Comparison of ENCODE assay signal across 1 cellular context in the genomic region with DNA sequence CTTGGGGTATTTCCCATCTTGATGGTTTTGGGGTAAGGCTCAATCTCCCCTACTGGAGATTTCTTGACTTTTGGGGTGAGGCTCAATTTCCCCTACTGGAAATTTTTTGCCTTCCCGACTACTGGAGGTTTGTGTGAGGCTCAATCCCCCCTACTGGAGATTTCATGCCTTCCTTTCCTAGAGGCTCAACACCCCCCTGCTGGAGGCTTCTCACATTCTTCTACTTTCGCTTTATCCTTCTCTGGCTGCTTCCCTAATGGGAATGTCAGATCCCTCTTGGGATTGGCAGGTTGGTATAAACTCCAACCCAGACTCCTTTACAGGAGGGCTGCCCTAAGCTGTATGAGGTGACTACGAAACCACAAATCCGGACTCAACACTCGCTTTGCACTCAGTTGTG.
A peak's percentile ranks its signal among the peaks of the same experiment; 100 is the strongest.
TF ChIP-seq lines count a peak whose summit lies in the region.

No MANE protein-coding gene starts in this region.

TF ChIP-seq in H1, 55 proteins besides CTCF, POLR2A, EP300 and RAD21:
- TF ChIP-seq TAF7 (optimal IDR thresholded peaks at IDR 0.05; ENCODE audit: borderline replicate concordance, low read depth, low read length) = no peak
- no peak for TF ChIP-seq CTBP2 (IDR thresholded peaks at IDR 0.05; ENCODE audit: borderline replicate concordance, insufficient read depth, insufficient read length, low read length)
- no peak for TF ChIP-seq GABPA (IDR thresholded peaks at IDR 0.05; ENCODE audit: borderline replicate concordance, insufficient read depth, low read length)
- TF ChIP-seq TEAD4 (IDR thresholded peaks at IDR 0.05; ENCODE audit: low read depth, low read length) = peak; percentile 66; the same call in 1 of the 2 replicates
- TF ChIP-seq BCL11A (IDR thresholded peaks at IDR 0.05; ENCODE audit: low read depth in 2 of 2, low read length in 2 of 2) = no peak
- TF ChIP-seq ASH2L (IDR thresholded peaks at IDR 0.05; ENCODE audit: low read length) = peak; percentile 24
- no peak for TF ChIP-seq PHF8 (conservative IDR thresholded peaks at IDR 0.05; ENCODE audit: low read depth, low read length)
- TF ChIP-seq CEBPB (IDR thresholded peaks at IDR 0.05; ENCODE audit: low read depth, low read length) = no peak
- TF ChIP-seq EGR1 (IDR thresholded peaks at IDR 0.05; ENCODE audit: borderline replicate concordance, low read depth, low read length) = no peak
- no peak for TF ChIP-seq FOSL1 (IDR thresholded peaks at IDR 0.05; ENCODE audit: insufficient read depth, low read depth, low read length)
- no peak for TF ChIP-seq HDAC6 (IDR thresholded peaks at IDR 0.05; ENCODE audit: low read depth, low read length)
- no peak for TF ChIP-seq SAP30 (IDR thresholded peaks at IDR 0.05; ENCODE audit: insufficient read depth, insufficient replicate concordance, low read length)
- TF ChIP-seq, protein P1, sequence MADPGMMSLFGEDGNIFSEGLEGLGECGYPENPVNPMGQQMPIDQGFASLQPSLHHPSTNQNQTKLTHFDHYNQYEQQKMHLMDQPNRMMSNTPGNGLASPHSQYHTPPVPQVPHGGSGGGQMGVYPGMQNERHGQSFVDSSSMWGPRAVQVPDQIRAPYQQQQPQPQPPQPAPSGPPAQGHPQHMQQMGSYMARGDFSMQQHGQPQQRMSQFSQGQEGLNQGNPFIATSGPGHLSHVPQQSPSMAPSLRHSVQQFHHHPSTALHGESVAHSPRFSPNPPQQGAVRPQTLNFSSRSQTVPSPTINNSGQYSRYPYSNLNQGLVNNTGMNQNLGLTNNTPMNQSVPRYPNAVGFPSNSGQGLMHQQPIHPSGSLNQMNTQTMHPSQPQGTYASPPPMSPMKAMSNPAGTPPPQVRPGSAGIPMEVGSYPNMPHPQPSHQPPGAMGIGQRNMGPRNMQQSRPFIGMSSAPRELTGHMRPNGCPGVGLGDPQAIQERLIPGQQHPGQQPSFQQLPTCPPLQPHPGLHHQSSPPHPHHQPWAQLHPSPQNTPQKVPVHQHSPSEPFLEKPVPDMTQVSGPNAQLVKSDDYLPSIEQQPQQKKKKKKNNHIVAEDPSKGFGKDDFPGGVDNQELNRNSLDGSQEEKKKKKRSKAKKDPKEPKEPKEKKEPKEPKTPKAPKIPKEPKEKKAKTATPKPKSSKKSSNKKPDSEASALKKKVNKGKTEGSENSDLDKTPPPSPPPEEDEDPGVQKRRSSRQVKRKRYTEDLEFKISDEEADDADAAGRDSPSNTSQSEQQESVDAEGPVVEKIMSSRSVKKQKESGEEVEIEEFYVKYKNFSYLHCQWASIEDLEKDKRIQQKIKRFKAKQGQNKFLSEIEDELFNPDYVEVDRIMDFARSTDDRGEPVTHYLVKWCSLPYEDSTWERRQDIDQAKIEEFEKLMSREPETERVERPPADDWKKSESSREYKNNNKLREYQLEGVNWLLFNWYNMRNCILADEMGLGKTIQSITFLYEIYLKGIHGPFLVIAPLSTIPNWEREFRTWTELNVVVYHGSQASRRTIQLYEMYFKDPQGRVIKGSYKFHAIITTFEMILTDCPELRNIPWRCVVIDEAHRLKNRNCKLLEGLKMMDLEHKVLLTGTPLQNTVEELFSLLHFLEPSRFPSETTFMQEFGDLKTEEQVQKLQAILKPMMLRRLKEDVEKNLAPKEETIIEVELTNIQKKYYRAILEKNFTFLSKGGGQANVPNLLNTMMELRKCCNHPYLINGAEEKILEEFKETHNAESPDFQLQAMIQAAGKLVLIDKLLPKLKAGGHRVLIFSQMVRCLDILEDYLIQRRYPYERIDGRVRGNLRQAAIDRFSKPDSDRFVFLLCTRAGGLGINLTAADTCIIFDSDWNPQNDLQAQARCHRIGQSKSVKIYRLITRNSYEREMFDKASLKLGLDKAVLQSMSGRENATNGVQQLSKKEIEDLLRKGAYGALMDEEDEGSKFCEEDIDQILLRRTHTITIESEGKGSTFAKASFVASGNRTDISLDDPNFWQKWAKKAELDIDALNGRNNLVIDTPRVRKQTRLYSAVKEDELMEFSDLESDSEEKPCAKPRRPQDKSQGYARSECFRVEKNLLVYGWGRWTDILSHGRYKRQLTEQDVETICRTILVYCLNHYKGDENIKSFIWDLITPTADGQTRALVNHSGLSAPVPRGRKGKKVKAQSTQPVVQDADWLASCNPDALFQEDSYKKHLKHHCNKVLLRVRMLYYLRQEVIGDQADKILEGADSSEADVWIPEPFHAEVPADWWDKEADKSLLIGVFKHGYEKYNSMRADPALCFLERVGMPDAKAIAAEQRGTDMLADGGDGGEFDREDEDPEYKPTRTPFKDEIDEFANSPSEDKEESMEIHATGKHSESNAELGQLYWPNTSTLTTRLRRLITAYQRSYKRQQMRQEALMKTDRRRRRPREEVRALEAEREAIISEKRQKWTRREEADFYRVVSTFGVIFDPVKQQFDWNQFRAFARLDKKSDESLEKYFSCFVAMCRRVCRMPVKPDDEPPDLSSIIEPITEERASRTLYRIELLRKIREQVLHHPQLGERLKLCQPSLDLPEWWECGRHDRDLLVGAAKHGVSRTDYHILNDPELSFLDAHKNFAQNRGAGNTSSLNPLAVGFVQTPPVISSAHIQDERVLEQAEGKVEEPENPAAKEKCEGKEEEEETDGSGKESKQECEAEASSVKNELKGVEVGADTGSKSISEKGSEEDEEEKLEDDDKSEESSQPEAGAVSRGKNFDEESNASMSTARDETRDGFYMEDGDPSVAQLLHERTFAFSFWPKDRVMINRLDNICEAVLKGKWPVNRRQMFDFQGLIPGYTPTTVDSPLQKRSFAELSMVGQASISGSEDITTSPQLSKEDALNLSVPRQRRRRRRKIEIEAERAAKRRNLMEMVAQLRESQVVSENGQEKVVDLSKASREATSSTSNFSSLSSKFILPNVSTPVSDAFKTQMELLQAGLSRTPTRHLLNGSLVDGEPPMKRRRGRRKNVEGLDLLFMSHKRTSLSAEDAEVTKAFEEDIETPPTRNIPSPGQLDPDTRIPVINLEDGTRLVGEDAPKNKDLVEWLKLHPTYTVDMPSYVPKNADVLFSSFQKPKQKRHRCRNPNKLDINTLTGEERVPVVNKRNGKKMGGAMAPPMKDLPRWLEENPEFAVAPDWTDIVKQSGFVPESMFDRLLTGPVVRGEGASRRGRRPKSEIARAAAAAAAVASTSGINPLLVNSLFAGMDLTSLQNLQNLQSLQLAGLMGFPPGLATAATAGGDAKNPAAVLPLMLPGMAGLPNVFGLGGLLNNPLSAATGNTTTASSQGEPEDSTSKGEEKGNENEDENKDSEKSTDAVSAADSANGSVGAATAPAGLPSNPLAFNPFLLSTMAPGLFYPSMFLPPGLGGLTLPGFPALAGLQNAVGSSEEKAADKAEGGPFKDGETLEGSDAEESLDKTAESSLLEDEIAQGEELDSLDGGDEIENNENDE (IDR thresholded peaks at IDR 0.05; ENCODE audit: insufficient replicate concordance, low read length) = no peak
- TF ChIP-seq RXRA (IDR thresholded peaks at IDR 0.05; ENCODE audit: insufficient read depth, low read depth, low read length) = no peak
- TF ChIP-seq SP4 (IDR thresholded peaks at IDR 0.05; ENCODE audit: low read length) = no peak
- TF ChIP-seq POU5F1 (IDR thresholded peaks at IDR 0.05; ENCODE audit: low read depth, low read length) = no peak
- TF ChIP-seq TCF12 (IDR thresholded peaks at IDR 0.05; ENCODE audit: low read depth, low read length) = no peak
